1 cellular context compared by ENCODE assay signal in the genomic region with DNA sequence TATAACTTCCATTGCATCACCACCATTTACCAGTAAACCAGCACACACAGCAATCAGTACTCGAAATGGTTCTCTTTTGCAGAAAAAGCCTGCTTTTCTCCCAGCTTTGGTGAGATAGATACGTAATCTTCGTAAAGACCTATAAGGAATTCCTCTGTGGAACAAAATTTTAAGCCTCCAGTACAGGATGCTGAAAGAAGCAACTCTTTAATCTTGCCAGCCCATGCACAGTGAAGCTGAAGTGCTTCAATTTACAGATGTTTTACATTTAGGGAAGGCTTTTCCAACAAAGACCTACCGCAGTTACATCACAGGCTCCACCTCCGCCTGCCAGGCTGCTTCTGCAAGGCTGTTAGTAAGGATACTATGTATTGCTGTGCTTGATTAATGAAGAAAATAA.
TF ChIP-seq lines count a peak whose summit lies in the region.

No MANE protein-coding gene starts in this region.

TF ChIP-seq in H1, 55 proteins besides CTCF, POLR2A, EP300 and RAD21:
- no peak for TF ChIP-seq PHF8 (conservative IDR thresholded peaks at IDR 0.05; ENCODE audit: low read depth, low read length)
- no peak for TF ChIP-seq ZNF274 (IDR thresholded peaks at IDR 0.05; ENCODE audit: borderline replicate concordance, extremely low read depth, low read length)
- no peak for TF ChIP-seq SIX5 (IDR thresholded peaks at IDR 0.05; ENCODE audit: low read depth, low read length)
- no peak for TF ChIP-seq RBBP5 (IDR thresholded peaks at IDR 0.05; ENCODE audit: borderline replicate concordance, low read depth, low read length)
- TF ChIP-seq JUN (IDR thresholded peaks at IDR 0.05; ENCODE audit: low read depth, low read length) = no peak
- no peak for TF ChIP-seq TAF7 (optimal IDR thresholded peaks at IDR 0.05; ENCODE audit: borderline replicate concordance, low read depth, low read length)
- no peak for TF ChIP-seq CHD2 (IDR thresholded peaks at IDR 0.05; ENCODE audit: low read length)
- TF ChIP-seq CBX8 (IDR thresholded peaks at IDR 0.05; ENCODE audit: borderline replicate concordance, low read depth, low read length) = no peak
- TF ChIP-seq POU5F1 (IDR thresholded peaks at IDR 0.05; ENCODE audit: low read depth, low read length) = no peak
- TF ChIP-seq BRCA1 (IDR thresholded peaks at IDR 0.05; ENCODE audit: low read depth, low read length) = no peak
- TF ChIP-seq KDM5A (IDR thresholded peaks at IDR 0.05; ENCODE audit: low read length) = no peak
- no peak for TF ChIP-seq KDM4A (IDR thresholded peaks at IDR 0.05; ENCODE audit: low read depth, low read length, severe bottlenecking)
- no peak for TF ChIP-seq POLR2AphosphoS5 (IDR thresholded peaks at IDR 0.05; ENCODE audit: low read depth, low read length)
- no peak for TF ChIP-seq TEAD4 (IDR thresholded peaks at IDR 0.05; ENCODE audit: low read depth, low read length)
- no peak for TF ChIP-seq HDAC2 (IDR thresholded peaks at IDR 0.05; ENCODE audit: borderline replicate concordance in 1 of 2, low read depth in 2 of 2, low read length in 2 of 2)
- no peak for TF ChIP-seq SP4 (IDR thresholded peaks at IDR 0.05; ENCODE audit: low read length)
- no peak for TF ChIP-seq KDM1A (IDR thresholded peaks at IDR 0.05; ENCODE audit: borderline replicate concordance, low read length)
- TF ChIP-seq, protein P1, sequence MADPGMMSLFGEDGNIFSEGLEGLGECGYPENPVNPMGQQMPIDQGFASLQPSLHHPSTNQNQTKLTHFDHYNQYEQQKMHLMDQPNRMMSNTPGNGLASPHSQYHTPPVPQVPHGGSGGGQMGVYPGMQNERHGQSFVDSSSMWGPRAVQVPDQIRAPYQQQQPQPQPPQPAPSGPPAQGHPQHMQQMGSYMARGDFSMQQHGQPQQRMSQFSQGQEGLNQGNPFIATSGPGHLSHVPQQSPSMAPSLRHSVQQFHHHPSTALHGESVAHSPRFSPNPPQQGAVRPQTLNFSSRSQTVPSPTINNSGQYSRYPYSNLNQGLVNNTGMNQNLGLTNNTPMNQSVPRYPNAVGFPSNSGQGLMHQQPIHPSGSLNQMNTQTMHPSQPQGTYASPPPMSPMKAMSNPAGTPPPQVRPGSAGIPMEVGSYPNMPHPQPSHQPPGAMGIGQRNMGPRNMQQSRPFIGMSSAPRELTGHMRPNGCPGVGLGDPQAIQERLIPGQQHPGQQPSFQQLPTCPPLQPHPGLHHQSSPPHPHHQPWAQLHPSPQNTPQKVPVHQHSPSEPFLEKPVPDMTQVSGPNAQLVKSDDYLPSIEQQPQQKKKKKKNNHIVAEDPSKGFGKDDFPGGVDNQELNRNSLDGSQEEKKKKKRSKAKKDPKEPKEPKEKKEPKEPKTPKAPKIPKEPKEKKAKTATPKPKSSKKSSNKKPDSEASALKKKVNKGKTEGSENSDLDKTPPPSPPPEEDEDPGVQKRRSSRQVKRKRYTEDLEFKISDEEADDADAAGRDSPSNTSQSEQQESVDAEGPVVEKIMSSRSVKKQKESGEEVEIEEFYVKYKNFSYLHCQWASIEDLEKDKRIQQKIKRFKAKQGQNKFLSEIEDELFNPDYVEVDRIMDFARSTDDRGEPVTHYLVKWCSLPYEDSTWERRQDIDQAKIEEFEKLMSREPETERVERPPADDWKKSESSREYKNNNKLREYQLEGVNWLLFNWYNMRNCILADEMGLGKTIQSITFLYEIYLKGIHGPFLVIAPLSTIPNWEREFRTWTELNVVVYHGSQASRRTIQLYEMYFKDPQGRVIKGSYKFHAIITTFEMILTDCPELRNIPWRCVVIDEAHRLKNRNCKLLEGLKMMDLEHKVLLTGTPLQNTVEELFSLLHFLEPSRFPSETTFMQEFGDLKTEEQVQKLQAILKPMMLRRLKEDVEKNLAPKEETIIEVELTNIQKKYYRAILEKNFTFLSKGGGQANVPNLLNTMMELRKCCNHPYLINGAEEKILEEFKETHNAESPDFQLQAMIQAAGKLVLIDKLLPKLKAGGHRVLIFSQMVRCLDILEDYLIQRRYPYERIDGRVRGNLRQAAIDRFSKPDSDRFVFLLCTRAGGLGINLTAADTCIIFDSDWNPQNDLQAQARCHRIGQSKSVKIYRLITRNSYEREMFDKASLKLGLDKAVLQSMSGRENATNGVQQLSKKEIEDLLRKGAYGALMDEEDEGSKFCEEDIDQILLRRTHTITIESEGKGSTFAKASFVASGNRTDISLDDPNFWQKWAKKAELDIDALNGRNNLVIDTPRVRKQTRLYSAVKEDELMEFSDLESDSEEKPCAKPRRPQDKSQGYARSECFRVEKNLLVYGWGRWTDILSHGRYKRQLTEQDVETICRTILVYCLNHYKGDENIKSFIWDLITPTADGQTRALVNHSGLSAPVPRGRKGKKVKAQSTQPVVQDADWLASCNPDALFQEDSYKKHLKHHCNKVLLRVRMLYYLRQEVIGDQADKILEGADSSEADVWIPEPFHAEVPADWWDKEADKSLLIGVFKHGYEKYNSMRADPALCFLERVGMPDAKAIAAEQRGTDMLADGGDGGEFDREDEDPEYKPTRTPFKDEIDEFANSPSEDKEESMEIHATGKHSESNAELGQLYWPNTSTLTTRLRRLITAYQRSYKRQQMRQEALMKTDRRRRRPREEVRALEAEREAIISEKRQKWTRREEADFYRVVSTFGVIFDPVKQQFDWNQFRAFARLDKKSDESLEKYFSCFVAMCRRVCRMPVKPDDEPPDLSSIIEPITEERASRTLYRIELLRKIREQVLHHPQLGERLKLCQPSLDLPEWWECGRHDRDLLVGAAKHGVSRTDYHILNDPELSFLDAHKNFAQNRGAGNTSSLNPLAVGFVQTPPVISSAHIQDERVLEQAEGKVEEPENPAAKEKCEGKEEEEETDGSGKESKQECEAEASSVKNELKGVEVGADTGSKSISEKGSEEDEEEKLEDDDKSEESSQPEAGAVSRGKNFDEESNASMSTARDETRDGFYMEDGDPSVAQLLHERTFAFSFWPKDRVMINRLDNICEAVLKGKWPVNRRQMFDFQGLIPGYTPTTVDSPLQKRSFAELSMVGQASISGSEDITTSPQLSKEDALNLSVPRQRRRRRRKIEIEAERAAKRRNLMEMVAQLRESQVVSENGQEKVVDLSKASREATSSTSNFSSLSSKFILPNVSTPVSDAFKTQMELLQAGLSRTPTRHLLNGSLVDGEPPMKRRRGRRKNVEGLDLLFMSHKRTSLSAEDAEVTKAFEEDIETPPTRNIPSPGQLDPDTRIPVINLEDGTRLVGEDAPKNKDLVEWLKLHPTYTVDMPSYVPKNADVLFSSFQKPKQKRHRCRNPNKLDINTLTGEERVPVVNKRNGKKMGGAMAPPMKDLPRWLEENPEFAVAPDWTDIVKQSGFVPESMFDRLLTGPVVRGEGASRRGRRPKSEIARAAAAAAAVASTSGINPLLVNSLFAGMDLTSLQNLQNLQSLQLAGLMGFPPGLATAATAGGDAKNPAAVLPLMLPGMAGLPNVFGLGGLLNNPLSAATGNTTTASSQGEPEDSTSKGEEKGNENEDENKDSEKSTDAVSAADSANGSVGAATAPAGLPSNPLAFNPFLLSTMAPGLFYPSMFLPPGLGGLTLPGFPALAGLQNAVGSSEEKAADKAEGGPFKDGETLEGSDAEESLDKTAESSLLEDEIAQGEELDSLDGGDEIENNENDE (IDR thresholded peaks at IDR 0.05; ENCODE audit: insufficient replicate concordance, low read length) = no peak
- TF ChIP-seq SP2 (IDR thresholded peaks at IDR 0.05; ENCODE audit: low read length) = no peak
